In the genomic region with DNA sequence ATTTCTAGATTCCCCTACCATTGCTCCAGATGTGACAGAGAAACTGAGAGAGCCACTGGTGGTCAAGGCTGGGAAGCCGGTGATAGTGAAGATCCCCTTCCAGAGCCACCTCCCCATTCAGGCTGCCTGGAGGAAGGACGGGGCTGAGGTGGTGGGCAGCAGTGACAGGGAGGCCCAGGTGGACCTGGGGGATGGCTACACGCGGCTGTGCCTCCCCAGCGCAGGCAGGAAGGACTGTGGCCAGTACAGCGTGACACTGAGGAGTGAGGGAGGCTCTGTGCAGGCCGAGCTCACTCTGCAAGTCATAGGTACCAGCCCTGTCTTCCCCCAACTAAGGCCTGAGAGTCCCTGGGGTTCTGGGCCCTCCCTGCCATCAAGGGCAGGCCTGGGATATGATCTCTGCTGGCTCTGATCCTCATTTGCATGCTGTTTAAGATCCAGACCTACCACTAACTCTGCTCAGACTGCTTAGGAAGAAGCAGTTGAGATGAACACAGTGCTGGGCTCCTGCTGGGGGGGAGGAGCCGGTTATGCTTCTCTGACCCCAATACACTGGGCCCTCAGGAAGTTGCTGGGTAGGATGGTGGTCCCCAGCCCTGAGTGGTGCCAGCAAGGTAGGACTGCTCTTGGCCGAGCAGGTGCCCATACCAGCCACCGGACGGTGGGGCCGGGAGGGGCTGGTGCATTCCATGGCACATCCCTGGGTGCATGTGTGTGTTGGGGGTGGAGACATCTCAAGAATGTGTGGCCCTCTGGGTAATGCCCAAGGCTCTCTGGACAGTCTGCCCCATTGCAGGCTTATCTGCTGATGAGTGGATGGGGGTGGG, we compare ENCODE assay signal across 1 cellular context.
A peak's percentile ranks its signal among the peaks of the same experiment; 100 is the strongest.
TF ChIP-seq lines count a peak whose summit lies in the region.

No MANE protein-coding gene starts in this region.

TF ChIP-seq in WTC11, 78 proteins besides CTCF, POLR2A, EP300 and RAD21:
- no peak for TF ChIP-seq MAX (CRISPR knock-in tag; IDR thresholded peaks at IDR 0.05)
- TF ChIP-seq ZNF121 (CRISPR knock-in tag; IDR thresholded peaks at IDR 0.05) = 0 out of 2 replicates have a peak, but pooled peaks have one; percentile 4
- no peak for TF ChIP-seq ZNF416 (CRISPR knock-in tag; IDR thresholded peaks at IDR 0.05)
- no peak for TF ChIP-seq OVOL2 (CRISPR knock-in tag; IDR thresholded peaks at IDR 0.05; ENCODE audit: borderline replicate concordance)
- no peak for TF ChIP-seq ZNF396 (CRISPR knock-in tag; IDR thresholded peaks at IDR 0.05; ENCODE audit: borderline replicate concordance)
- TF ChIP-seq NFE2L1 (CRISPR knock-in tag; IDR thresholded peaks at IDR 0.05) = no peak
TF ChIP-seq in WTC11: peak in this region for 1.
